Comparison of ENCODE assay signal across 8 cellular contexts in the genomic region with DNA sequence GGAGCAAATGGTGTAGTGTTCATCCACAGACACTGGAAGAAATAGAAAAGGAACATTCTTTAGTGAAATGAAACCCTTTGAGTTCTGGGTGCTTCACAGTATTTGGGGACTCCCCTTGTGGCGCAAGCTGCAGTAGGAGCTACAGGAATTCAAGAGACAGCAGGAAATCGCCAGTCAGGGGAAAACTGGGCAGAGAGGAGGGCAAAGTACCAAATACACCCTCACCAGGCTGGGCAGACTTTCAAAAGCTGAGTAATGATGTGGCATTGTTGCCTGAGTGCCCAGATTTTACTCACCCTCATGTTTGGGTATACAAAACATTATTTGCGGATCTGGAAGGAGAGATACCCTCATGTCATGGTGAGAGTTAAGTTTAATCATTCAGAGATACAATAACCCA.
DNase-seq lines count a peak whose midpoint lies in the region; ATAC-seq, FAIRE-seq and TF ChIP-seq lines count a peak whose summit lies in the region.

No MANE protein-coding gene starts in this region.

- peak overlapping the region; percentile 92 for H3K27ac ChIP-seq in osteoblast (ENCODE audit: low read depth, low read length)

- no peak for TF ChIP-seq CTCF in osteoblast (IDR thresholded peaks at IDR 0.05; ENCODE audit: extremely low read depth, low read depth, low read length)

- no peaks in the 10 kb centered on the region for H3K79me2 ChIP-seq in osteoblast (ENCODE audit: insufficient read depth, low read length)

- in situ Hi-C loops in G401 (cut with HindIII; ENCODE audit: low sequenced_read_pairs): no loop called here

- FAIRE-seq in RCC 7860 (lab: Jason Lieb, UNC): peak; percentile 88

- H2AFZ ChIP-seq in osteoblast (ENCODE audit: low read length): no peak overlapping the region

- peak overlapping the region; percentile 23 for H3K4me3 ChIP-seq in osteoblast (ENCODE audit: insufficient read depth, low read length)

- H3K36me3 ChIP-seq in osteoblast (ENCODE audit: insufficient read depth, low read length): no peaks in the 10 kb centered on the region

- H3K9me3 ChIP-seq in osteoblast (ENCODE audit: low read depth, low read length): no peaks in the 10 kb centered on the region

- peak overlapping the region; percentile 74 for H3K4me2 ChIP-seq in osteoblast (ENCODE audit: insufficient read depth, low read length)

- peaks cover 26% of the 10 kb centered on the region for H3K4me1 ChIP-seq in osteoblast (ENCODE audit: insufficient read depth, low read length)

- H3K27me3 ChIP-seq in osteoblast (ENCODE audit: insufficient read depth, low read length): no peaks in the 10 kb centered on the region

- H4K20me1 ChIP-seq in osteoblast (ENCODE audit: insufficient read depth, low read length): peaks cover 3% of the 10 kb centered on the region

- ATAC-seq in GM18511 (IDR thresholded peaks at IDR 0.05; ENCODE audit: unreplicated experiment) (no peak), HG03135 (IDR thresholded peaks at IDR 0.05; ENCODE audit: unreplicated experiment) (no peak)

- DNase-seq in G401 (ENCODE audit: low spot score) (peak; percentile 53), RCC 7860 (ENCODE audit: low spot score) (peak; percentile 82), dedifferentiated amniotic fluid mesenchymal stem cell (ENCODE audit: extremely low spot score) (peak; percentile 68), osteoblast (ENCODE audit: insufficient read length, low spot score, missing footprints) (peak; percentile 69), SW480 (ENCODE audit: low spot score) (no peak), NCI-H1930 (lab: John Stamatoyannopoulos, UW) (no peak)

Comparison
In these comparisons a context has a peak if more than half of its experiments do, and no peak if none do; other contexts are left out.
1. DNase-seq: peak in G401 (single experiment), RCC 7860 (single experiment), dedifferentiated amniotic fluid mesenchymal stem cell (single experiment) and osteoblast (single experiment); none in SW480 (single experiment) and NCI-H1930 (0 of 2).